ENCODE assay signal across 8 cellular contexts in genomic region chr1:204495078-204495753, GRCh38. TPM values are rescaled to one million over a fixed set of nuclear protein-coding genes. Genes with fewer than 3 reads are reported as not detected.
DNase-seq lines count a peak whose midpoint lies in the region; ATAC-seq, FAIRE-seq and TF ChIP-seq lines count a peak whose summit lies in the region.

No MANE protein-coding gene starts in this region.

- peak overlapping the region; percentile 78 for H3K27ac ChIP-seq in kidney (ENCODE audit: low read depth in 2 of 2, low read length in 2 of 2)
- H3K27ac ChIP-seq in suprapubic skin = peak overlapping the region; percentile 96

- no peaks in the 10 kb centered on the region for H3K27me3 ChIP-seq in suprapubic skin

- H3K4me1 ChIP-seq in kidney (ENCODE audit: control insufficient read depth in 1 of 2, insufficient read depth in 1 of 2, low read depth in 1 of 2, low read length in 2 of 2) = peaks cover 7 to 22% of the 10 kb centered on the region in 2 donors
- H3K4me1 ChIP-seq in suprapubic skin = peaks cover 45% of the 10 kb centered on the region

- TF ChIP-seq POLR2A in suprapubic skin (IDR thresholded peaks at IDR 0.05) = no peak

- WGBS in suprapubic skin = 5% methylated on average over 17 of the region's 17 CpGs

- FAIRE-seq in GM19239 (lab: Jason Lieb, UNC) (peak; percentile 70), kidney (lab: Jason Lieb, UNC) (no peak)

- H3K9ac ChIP-seq in kidney (ENCODE audit: low read length in 2 of 2) = peak overlapping the region; percentile 72 to 74

- H3K27me3 Mint-ChIP-seq in activated T-helper 17 cell treated with anti-CD3 and anti-CD28 coated beads, Interleukin-2, amount 50 U/mL, for 72 hours = no peaks in the 10 kb centered on the region

- peaks cover 27% of the 10 kb centered on the region for H3K4me1 Mint-ChIP-seq in activated T-helper 17 cell treated with anti-CD3 and anti-CD28 coated beads, Interleukin-2, amount 50 U/mL, for 72 hours

- H3K9me3 ChIP-seq in kidney (ENCODE audit: control insufficient read depth in 1 of 2, low read length in 2 of 2) (no peaks in the 10 kb centered on the region), suprapubic skin (no peaks in the 10 kb centered on the region)

- DNase-seq in AG10803 (ENCODE audit: low read depth) = no peak
- no peak for DNase-seq in GM19239 (ENCODE audit: insufficient read length, low spot score)
- DNase-seq in kidney = no peak
- no peak for DNase-seq in suprapubic skin (ENCODE audit: low spot score in 2 of 2)
- DNase-seq in stimulated activated CD4-positive, alpha-beta T cell treated with anti-CD3 and anti-CD28 coated beads, Interleukin-1b, Interleukin-23, amount 100 ng/mL, for 48 hours = no peak
- DNase-seq in ecto neural progenitor cell (ENCODE audit: low spot score) = no peak

- intact Hi-C loops in kidney (cut with DNase I) = loop anchor here (5.0 kb wide), 1 partner anchor 48 kb away; no protein-coding TSS in a partner anchor

- TF ChIP-seq CTCF in AG10803 (conservative IDR thresholded peaks at IDR 0.05; ENCODE audit: low read length) = no peak
- TF ChIP-seq CTCF in kidney (IDR thresholded peaks at IDR 0.05; ENCODE audit: borderline replicate concordance, extremely low read depth, insufficient read depth) = no peak
- no peak for TF ChIP-seq CTCF in suprapubic skin (IDR thresholded peaks at IDR 0.05)

- TF ChIP-seq EP300 in suprapubic skin (IDR thresholded peaks at IDR 0.05) = no peak

- H3K9me3 Mint-ChIP-seq in activated T-helper 17 cell treated with anti-CD3 and anti-CD28 coated beads, Interleukin-2, amount 50 U/mL, for 72 hours = no peaks in the 10 kb centered on the region

- ATAC-seq in HG03354 (IDR thresholded peaks at IDR 0.05; ENCODE audit: poor library complexity, severe bottlenecking, unreplicated experiment) = peak; percentile 23
- peak; percentile 73 for ATAC-seq in activated T-helper 17 cell treated with anti-CD3 and anti-CD28 coated beads, Interleukin-2, amount 50 U/mL, for 72 hours (replicated peaks)

- peak overlapping the region; percentile 71 for H3K4me3 ChIP-seq in AG10803 (ENCODE audit: low read length)
- peak overlapping the region; percentile 84 to 92 for H3K4me3 ChIP-seq in kidney (ENCODE audit: low read length in 2 of 2)
- H3K4me3 ChIP-seq in suprapubic skin = peak overlapping the region; percentile 95

- H3K4me3 Mint-ChIP-seq in activated T-helper 17 cell treated with anti-CD3 and anti-CD28 coated beads, Interleukin-2, amount 50 U/mL, for 72 hours = peak overlapping the region; percentile 91

- H3K36me3 Mint-ChIP-seq in activated T-helper 17 cell treated with anti-CD3 and anti-CD28 coated beads, Interleukin-2, amount 50 U/mL, for 72 hours (ENCODE audit: low read depth) = peaks cover 19% of the 10 kb centered on the region

- H3K36me3 ChIP-seq in kidney (ENCODE audit: control insufficient read depth in 1 of 2, insufficient read depth in 2 of 2, low read length in 2 of 2) (no peaks in the 10 kb centered on the region), suprapubic skin (no peaks in the 10 kb centered on the region)

- H3K27ac Mint-ChIP-seq in activated T-helper 17 cell treated with anti-CD3 and anti-CD28 coated beads, Interleukin-2, amount 50 U/mL, for 72 hours = peak overlapping the region; percentile 89

RNA-seq across cellular contexts. Expression of gene PIK3C2B, which starts 0.6 kb away (rescaled TPM):
- 10 to 100 TPM; 31.0 to 67.6 TPM for total RNA-seq in activated T-helper 17 cell treated with anti-CD3 and anti-CD28 coated beads, Interleukin-2, amount 50 U/mL, for 72 hours
- 36.4 TPM for total RNA-seq in kidney
- 2.5 TPM for polyA plus RNA-seq in kidney (ENCODE audit: insufficient read depth, low read depth, low replicate concordance)
- 100 to 1,000 TPM in 2 of 4 donors, 10 to 100 TPM in 2; 70.7 to 162 (median 94.5) TPM for total RNA-seq in suprapubic skin

RNA-seq across cellular contexts. Expression of gene MDM4, which starts 21.0 kb away (rescaled TPM):
- 100 to 1,000 TPM in 1 of 2 donors, 10 to 100 TPM in 1; 71.3 to 130 TPM for total RNA-seq in activated T-helper 17 cell treated with anti-CD3 and anti-CD28 coated beads, Interleukin-2, amount 50 U/mL, for 72 hours
- total RNA-seq in kidney = 87.9 TPM
- 6.3 TPM for polyA plus RNA-seq in kidney (ENCODE audit: insufficient read depth, low read depth, low replicate concordance)
- 100 to 1,000 TPM in 1 of 4 donors, 10 to 100 TPM in 3; 49.1 to 222 (median 63.2) TPM for total RNA-seq in suprapubic skin
